7 cellular contexts compared by ENCODE assay signal in genomic region chr16:1705324-1705687, GRCh38. TPM values are rescaled to one million over a fixed set of nuclear protein-coding genes. Genes with fewer than 3 reads are reported as not detected.
DNase-seq lines count a peak whose midpoint lies in the region; ATAC-seq and TF ChIP-seq lines count a peak whose summit lies in the region.
"Not testable (repeated sequence)": the region's sequence is repeated elsewhere in the genome, so short reads cannot be mapped to it uniquely, and the experiment has no call there.

No MANE protein-coding gene starts in this region.

- not testable (repeated sequence) for H3K9me3 ChIP-seq in esophagus (ENCODE audit: control insufficient read depth in 2 of 2, insufficient read depth in 1 of 2, low read depth in 1 of 2, low read length in 1 of 2); gastrocnemius medialis

- TF ChIP-seq POLR2A in GM18505 (IDR thresholded peaks at IDR 0.05; ENCODE audit: borderline replicate concordance, extremely low read depth, insufficient read depth, insufficient read length); lower leg skin (IDR thresholded peaks at IDR 0.05); gastrocnemius medialis (IDR thresholded peaks at IDR 0.05): not testable (repeated sequence)

- H3K36me3 Mint-ChIP-seq in activated naive CD4-positive, alpha-beta T cell treated with anti-CD3 and anti-CD28 coated beads, Interleukin-2, amount 50 U/mL, for 72 hours: not testable (repeated sequence)

- H3K4me3 ChIP-seq in HL-60 (replicated peaks; ENCODE audit: insufficient read depth, low read length): peak overlapping the region; percentile 77
- H3K4me3 ChIP-seq in esophagus (ENCODE audit: low read depth in 1 of 2, low read length in 2 of 2): peak overlapping the region; percentile 71 to 87
- peak overlapping the region; percentile 64 for H3K4me3 ChIP-seq in lower leg skin (ENCODE audit: low read depth, poor library complexity, severe bottlenecking)
- peak overlapping the region; percentile 84 to 96 (median 88) for H3K4me3 ChIP-seq in gastrocnemius medialis

- in situ Hi-C loops in gastrocnemius medialis (cut with MboI; ENCODE audit: low sequenced_read_pairs in 4 of 4): not testable (repeated sequence)

- H3K9me3 Mint-ChIP-seq in activated naive CD4-positive, alpha-beta T cell treated with anti-CD3 and anti-CD28 coated beads, Interleukin-2, amount 50 U/mL, for 72 hours: not testable (repeated sequence)

- DNase-seq in HL-60 (ENCODE audit: low read depth in 1 of 2, low spot score in 1 of 2): peak; percentile 21 to 55
- DNase-seq in RKO (ENCODE audit: low spot score): peak; percentile 20
- DNase-seq in activated naive CD4-positive, alpha-beta T cell treated with anti-CD3 and anti-CD28 coated beads, Interleukin-2, amount 50 U/mL, for 72 hours (ENCODE audit: low spot score in 2 of 2); lower leg skin (ENCODE audit: low spot score in 2 of 2): not testable (repeated sequence)
- DNase-seq in gastrocnemius medialis: peak; percentile 7 to 52

- intact Hi-C loops in lower leg skin (cut with DNase I; ENCODE audit: low total_unique reads): not testable (repeated sequence)
- intact Hi-C loops in gastrocnemius medialis (cut with DNase I; ENCODE audit: low total_unique reads): loop anchor here (5.0 to 10.0 kb wide), 3 partner anchors 77 to 283 kb away; partner anchors contain the start of genes NUBP2, SPSB3, TELO2 and UQCC4

- ATAC-seq in GM18505 (IDR thresholded peaks at IDR 0.05; ENCODE audit: unreplicated experiment) (peak; percentile 3), gastrocnemius medialis (peak; percentile 21 to 27)
- peak; percentile 35 to 38 for ATAC-seq in activated naive CD4-positive, alpha-beta T cell treated with anti-CD3 and anti-CD28 coated beads, Interleukin-2, amount 50 U/mL, for 72 hours

- H3K36me3 ChIP-seq in esophagus (ENCODE audit: control insufficient read depth in 2 of 2, insufficient read depth in 2 of 2, low read length in 1 of 2); gastrocnemius medialis: not testable (repeated sequence)

- not testable (repeated sequence) for H3K27me3 ChIP-seq in HL-60 (ENCODE audit: insufficient read depth, poor library complexity, severe bottlenecking); esophagus (ENCODE audit: control insufficient read depth in 1 of 2, insufficient read depth in 2 of 2, low read length in 2 of 2); gastrocnemius medialis

- WGBS in esophagus, 2 donors: 0 to 1% methylated on average over 16 of the region's 16 CpGs
- WGBS in lower leg skin, 2 donors: 0 to 1% methylated on average over 10 to 16 of the region's 16 CpGs

- H3K27ac ChIP-seq in HL-60 (replicated peaks): peak overlapping the region; percentile 76
- H3K27ac ChIP-seq in esophagus (ENCODE audit: low read depth in 2 of 2, low read length in 1 of 2): peak overlapping the region; percentile 86 to 98
- peak overlapping the region; percentile 89 to 94 (median 92) for H3K27ac ChIP-seq in gastrocnemius medialis

- peak overlapping the region; percentile 96 to 99 for H3K27ac Mint-ChIP-seq in activated naive CD4-positive, alpha-beta T cell treated with anti-CD3 and anti-CD28 coated beads, Interleukin-2, amount 50 U/mL, for 72 hours

- not testable (repeated sequence) for TF ChIP-seq CTCF in HL-60 (IDR thresholded peaks at IDR 0.05; ENCODE audit: insufficient read depth, low read length); lower leg skin (IDR thresholded peaks at IDR 0.05); gastrocnemius medialis (IDR thresholded peaks at IDR 0.05 in 4 of 5, conservative IDR thresholded peaks at IDR 0.05 in 1 of 5)

- peaks cover 3 to 11% of the 10 kb centered on the region in 2 donors for H3K4me1 ChIP-seq in esophagus (ENCODE audit: control insufficient read depth in 2 of 2, insufficient read depth in 2 of 2, low read length in 1 of 2)
- H3K4me1 ChIP-seq in gastrocnemius medialis: peaks cover 28 to 31% of the 10 kb centered on the region in 2 donors

RNA-seq across cellular contexts. Expression of gene MAPK8IP3, which starts 0.7 kb away (rescaled TPM):
- total RNA-seq in activated naive CD4-positive, alpha-beta T cell treated with anti-CD3 and anti-CD28 coated beads, Interleukin-2, amount 50 U/mL, for 72 hours: 10 to 100 TPM; 76.1 to 83.6 TPM
- polyA plus RNA-seq in esophagus: 10 to 100 TPM; 21.6 to 73.8 TPM
- total RNA-seq in lower leg skin (10 to 100 TPM; 59.9 to 95.8 (median 62.9) TPM), gastrocnemius medialis (10 to 100 TPM in 3 of 4 donors, 1 to 10 TPM in 1; 6.5 to 22.6 (median 13.9) TPM)

RNA-seq across cellular contexts. Expression of gene JPT2, which starts 27.2 kb away (rescaled TPM):
- 10 to 100 TPM; 66.5 to 74.8 TPM for total RNA-seq in activated naive CD4-positive, alpha-beta T cell treated with anti-CD3 and anti-CD28 coated beads, Interleukin-2, amount 50 U/mL, for 72 hours
- polyA plus RNA-seq in esophagus: 10 to 100 TPM; 20.5 to 31.0 TPM
- total RNA-seq in lower leg skin (10 to 100 TPM; 23.3 to 40.1 (median 38.1) TPM), gastrocnemius medialis (10 to 100 TPM in 3 of 4 donors, 1 to 10 TPM in 1; 8.7 to 28.2 (median 15.9) TPM)
